In the genomic region with DNA sequence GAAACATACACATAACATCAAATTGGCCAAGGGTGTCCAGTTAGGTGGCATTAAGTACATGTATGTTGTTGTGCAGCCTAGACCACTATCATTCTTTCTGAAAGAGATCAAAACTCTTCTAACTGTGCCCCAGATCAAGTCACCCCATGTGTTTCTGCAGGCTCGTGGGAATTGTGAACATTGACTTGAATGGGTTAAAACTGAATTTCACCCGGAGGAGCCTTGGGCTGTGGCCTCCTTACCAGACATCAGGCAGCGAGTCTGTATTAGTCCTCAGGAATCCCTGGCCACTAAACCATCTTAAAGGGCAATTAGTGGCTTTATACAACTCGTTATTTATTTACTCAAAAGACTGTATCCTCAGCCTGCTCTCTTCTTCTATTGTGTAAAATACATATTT, we compare ENCODE assay signal across 32 cellular contexts.
"Had no signal": no experiment of that assay in that cellular context is flagged by ENCODE, and none has a peak within 500 bp of the region (broad histone marks: within the 10 kb centered on the region; RNA-seq: fewer than 3 reads in every experiment).

No MANE protein-coding gene starts in this region.

- H3K27me3 Mint-ChIP-seq: activated CD4-positive, alpha-beta memory T cell treated with anti-CD3 and anti-CD28 coated beads for 36 hours had no signal

- H3K4me1 ChIP-seq: neural progenitor cell, parathyroid adenoma had no signal

- H3K27ac ChIP-seq: adrenal gland, ascending aorta, brain microvascular endothelial cell, gastroesophageal sphincter, hepatocyte, neural progenitor cell, parathyroid adenoma, right atrium auricular region, suprapubic skin, tibial artery, VCaP had no signal

- H3K27me3 ChIP-seq: adrenal gland, ascending aorta, brain microvascular endothelial cell, gastroesophageal sphincter, hepatocyte, neural progenitor cell, right atrium auricular region, suprapubic skin, tibial artery had no signal

- H3K4me3 ChIP-seq: adrenal gland, ascending aorta, gastroesophageal sphincter, hepatocyte, neural progenitor cell, right atrium auricular region, smooth muscle cell, suprapubic skin, tibial artery had no signal

- H3K9me3 ChIP-seq: adrenal gland, ascending aorta, gastroesophageal sphincter, right atrium auricular region, suprapubic skin, tibial artery had no signal

- H3K4me2 ChIP-seq: hepatocyte, neural progenitor cell, smooth muscle cell had no signal

- H3K9me3 Mint-ChIP-seq: activated naive CD4-positive, alpha-beta T cell treated with anti-CD3 and anti-CD28 coated beads for 36 hours; activated T-helper 1 cell treated with anti-CD3 and anti-CD28 coated beads, Interleukin-12 subunit alpha, Interleukin-12 subunit beta, Interleukin-2, Interleukin-4 antibody, amounts not matched to agents 30 ng/mL and 10 ng/mL and 1 ng/mL, durations not matched to agents 14 hours and 24 hours and 36 hours; effector memory CD8-positive, alpha-beta T cell; mesothelial cell of epicardium; neural progenitor cell had no signal

- H3K79me2 ChIP-seq: hepatocyte, parathyroid adenoma had no signal

- H3K36me3 Mint-ChIP-seq: activated CD4-positive, alpha-beta memory T cell treated with anti-CD3 and anti-CD28 coated beads for 36 hours; activated naive CD8-positive, alpha-beta T cell treated with anti-CD3 and anti-CD28 coated beads for 36 hours; mesothelial cell of epicardium; neural progenitor cell had no signal

- H3K36me3 ChIP-seq: adrenal gland, ascending aorta, brain microvascular endothelial cell, gastroesophageal sphincter, neural progenitor cell, right atrium auricular region, suprapubic skin, tibial artery had no signal

- ATAC-seq: activated CD4-positive, CD25-positive, alpha-beta regulatory T cell treated with anti-CD3 and anti-CD28 coated beads, Interleukin-2, amount 50 U/mL, for 24 hours; effector memory CD8-positive, alpha-beta T cell; gastroesophageal sphincter; left cardiac atrium; left ventricle myocardium superior; naive thymus-derived CD4-positive, alpha-beta T cell had no signal

- H3K27ac Mint-ChIP-seq: activated CD4-positive, alpha-beta memory T cell treated with anti-CD3 and anti-CD28 coated beads for 36 hours; activated naive CD4-positive, alpha-beta T cell treated with anti-CD3 and anti-CD28 coated beads for 36 hours; activated naive CD8-positive, alpha-beta T cell treated with anti-CD3 and anti-CD28 coated beads for 36 hours; activated T-helper 1 cell treated with anti-CD3 and anti-CD28 coated beads, Interleukin-12 subunit alpha, Interleukin-12 subunit beta, Interleukin-2, Interleukin-4 antibody, amounts not matched to agents 30 ng/mL and 10 ng/mL and 1 ng/mL, durations not matched to agents 14 hours and 24 hours and 36 hours; effector memory CD8-positive, alpha-beta T cell; mesothelial cell of epicardium; naive thymus-derived CD4-positive, alpha-beta T cell; neural progenitor cell had no signal

- DNase-seq: activated CD4-positive, alpha-beta memory T cell treated with anti-CD3 and anti-CD28 coated beads for 36 hours; activated CD4-positive, alpha-beta T cell treated with anti-CD3 and anti-CD28 coated beads for 48 hours; activated CD8-positive, alpha-beta memory T cell treated with anti-CD3 and anti-CD28 coated beads, Interleukin-2, amount 50 U/mL, for 4 hours; activated effector memory CD4-positive, alpha-beta T cell treated with anti-CD3 and anti-CD28 coated beads, Interleukin-2, amount 50 U/mL, for 16 hours; activated naive CD4-positive, alpha-beta T cell treated with anti-CD3 and anti-CD28 coated beads for 36 hours; activated naive CD8-positive, alpha-beta T cell treated with anti-CD3 and anti-CD28 coated beads for 36 hours; activated T-cell treated with anti-CD3 and anti-CD28 coated beads, Interleukin-2, amount 50 U/mL, for 1 hour; adrenal gland; brain microvascular endothelial cell; cortex of kidney; effector memory CD8-positive, alpha-beta T cell; left cardiac atrium; left ventricle myocardium superior; mammary epithelial cell; naive thymus-derived CD4-positive, alpha-beta T cell; occipital lobe; stimulated activated CD4-positive, alpha-beta T cell treated with anti-CD3 and anti-CD28 coated beads, Interleukin-15, amount 100 ng/mL, for 24 hours; stimulated activated CD4-positive, alpha-beta T cell treated with anti-CD3 and anti-CD28 coated beads, Interleukin-2, amount 100 ng/mL, for 24 hours; stimulated activated naive CD4-positive, alpha-beta T cell; tibial artery had no signal

- H3K4me3 Mint-ChIP-seq: activated CD4-positive, alpha-beta memory T cell treated with anti-CD3 and anti-CD28 coated beads for 36 hours; activated naive CD4-positive, alpha-beta T cell treated with anti-CD3 and anti-CD28 coated beads for 36 hours; activated naive CD8-positive, alpha-beta T cell treated with anti-CD3 and anti-CD28 coated beads for 36 hours; activated T-helper 1 cell treated with anti-CD3 and anti-CD28 coated beads, Interleukin-12 subunit alpha, Interleukin-12 subunit beta, Interleukin-2, Interleukin-4 antibody, amounts not matched to agents 30 ng/mL and 10 ng/mL and 1 ng/mL, durations not matched to agents 14 hours and 24 hours and 36 hours; effector memory CD8-positive, alpha-beta T cell; mesothelial cell of epicardium; naive thymus-derived CD4-positive, alpha-beta T cell; neural progenitor cell had no signal

- H3K4me1 Mint-ChIP-seq: activated naive CD8-positive, alpha-beta T cell treated with anti-CD3 and anti-CD28 coated beads for 36 hours had no signal

- H3K9ac ChIP-seq: neural progenitor cell, parathyroid adenoma had no signal
